14 cellular contexts compared by ENCODE assay signal in the genomic region with DNA sequence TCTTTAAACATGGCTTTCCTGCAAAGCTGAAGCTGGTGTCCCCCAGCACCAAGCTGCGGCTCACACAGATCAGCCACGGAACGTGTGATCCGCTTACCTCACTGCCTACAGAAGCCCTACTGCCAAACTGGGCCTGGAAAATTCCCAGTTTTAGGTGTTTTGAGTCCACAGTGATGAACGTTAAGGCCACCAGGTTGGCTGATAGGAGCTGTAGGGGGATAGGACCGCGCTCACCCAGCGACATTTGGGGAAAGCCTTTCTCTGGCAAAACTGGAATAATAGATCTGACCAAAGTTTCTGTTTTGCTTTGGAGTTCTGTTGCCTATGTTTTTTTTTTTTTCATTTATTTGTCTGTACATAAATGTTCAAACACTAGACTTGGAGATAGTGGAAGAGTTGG. TPM values are rescaled to one million over a fixed set of nuclear protein-coding genes. Genes with fewer than 3 reads are reported as not detected.
DNase-seq lines count a peak whose midpoint lies in the region; ATAC-seq lines count a peak whose summit lies in the region.
"Had no signal": no experiment of that assay in that cellular context is flagged by ENCODE, and none has a peak within 500 bp of the region (broad histone marks: within the 10 kb centered on the region; RNA-seq: fewer than 3 reads in every experiment).

No MANE protein-coding gene starts in this region.

- peaks cover 14% of the 10 kb centered on the region for H3K36me3 Mint-ChIP-seq in activated CD4-positive, alpha-beta T cell treated with anti-CD3 and anti-CD28 coated beads, Interleukin-2, amount 10 ng/mL, durations not matched to agents 24 days and 14 days (ENCODE audit: low read depth)
- peaks cover 3% of the 10 kb centered on the region for H3K36me3 Mint-ChIP-seq in T-helper 17 cell (ENCODE audit: low read depth)
- H3K36me3 Mint-ChIP-seq in stimulated activated naive B cell treated with anti-CD40 and anti-IgM and Interleukin-4, amounts not matched to agents 10 μg/mL and 1 μg/mL and 100 μg/mL, for 72 hours, result peaks cover 9 to 38% of the 10 kb centered on the region in 2 donors

- H3K27ac ChIP-seq in SJCRH30, result no peak overlapping the region
- H3K27ac ChIP-seq: 22Rv1, BLaER1 had no signal

- H3K4me3 ChIP-seq in SJCRH30, result no peak overlapping the region
- H3K4me3 ChIP-seq: BLaER1, GM23338 had no signal

- peak overlapping the region; percentile 40 for H3K27ac Mint-ChIP-seq in activated CD4-positive, alpha-beta T cell treated with anti-CD3 and anti-CD28 coated beads, Interleukin-2, amount 10 ng/mL, durations not matched to agents 24 days and 14 days
- H3K27ac Mint-ChIP-seq in T-helper 17 cell, result peak overlapping the region; percentile 74
- H3K27ac Mint-ChIP-seq in stimulated activated naive B cell treated with anti-CD40 and anti-IgM and Interleukin-4, amounts not matched to agents 10 μg/mL and 1 μg/mL and 100 μg/mL, for 72 hours, result peak overlapping the region; percentile 9
- H3K27ac Mint-ChIP-seq: GM23338 had no signal

- H3K27me3 Mint-ChIP-seq in activated CD4-positive, alpha-beta T cell treated with anti-CD3 and anti-CD28 coated beads, Interleukin-2, amount 10 ng/mL, durations not matched to agents 24 days and 14 days, result no peaks in the 10 kb centered on the region
- no peaks in the 10 kb centered on the region for H3K27me3 Mint-ChIP-seq in T-helper 17 cell
- no peaks in the 10 kb centered on the region for H3K27me3 Mint-ChIP-seq in stimulated activated naive B cell treated with anti-CD40 and anti-IgM and Interleukin-4, amounts not matched to agents 10 μg/mL and 1 μg/mL and 100 μg/mL, for 72 hours

- no peaks in the 10 kb centered on the region for H3K9me3 Mint-ChIP-seq in activated CD4-positive, alpha-beta T cell treated with anti-CD3 and anti-CD28 coated beads, Interleukin-2, amount 10 ng/mL, durations not matched to agents 24 days and 14 days
- H3K9me3 Mint-ChIP-seq in stimulated activated naive B cell treated with anti-CD40 and anti-IgM and Interleukin-4, amounts not matched to agents 10 μg/mL and 1 μg/mL and 100 μg/mL, for 72 hours, result no peaks in the 10 kb centered on the region
- H3K9me3 Mint-ChIP-seq: GM23338 had no signal

- DNase-seq in activated CD4-positive, alpha-beta T cell treated with anti-CD3 and anti-CD28 coated beads, Interleukin-2, amount 10 ng/mL, durations not matched to agents 24 days and 14 days, result no peak
- no peak for DNase-seq in activated CD4-positive, alpha-beta T cell treated with anti-CD3 and anti-CD28 coated beads, Interleukin-2, amount 50 U/mL, for 48 hours
- no peak for DNase-seq in T-helper 17 cell
- peak; percentile 69 for DNase-seq in mesenteric fat pad (ENCODE audit: low spot score)
- DNase-seq in stimulated activated naive B cell treated with anti-CD40 and anti-IgM and Interleukin-4, amounts not matched to agents 10 μg/mL and 1 μg/mL and 100 μg/mL, for 72 hours, result no peak
- no peak for DNase-seq in SJCRH30
- no peak for DNase-seq in medulla oblongata (ENCODE audit: extremely low spot score)
- no peak for DNase-seq in AG20443 (ENCODE audit: low spot score)
- DNase-seq: AML-193, DMS53, H7 had no signal

- no peaks in the 10 kb centered on the region for H3K4me1 ChIP-seq in SJCRH30

- H3K4me1 Mint-ChIP-seq in activated CD4-positive, alpha-beta T cell treated with anti-CD3 and anti-CD28 coated beads, Interleukin-2, amount 10 ng/mL, durations not matched to agents 24 days and 14 days, result peaks cover 6% of the 10 kb centered on the region
- H3K4me1 Mint-ChIP-seq in T-helper 17 cell, result peaks cover 6% of the 10 kb centered on the region
- peaks cover 7 to 9% of the 10 kb centered on the region in 2 donors for H3K4me1 Mint-ChIP-seq in stimulated activated naive B cell treated with anti-CD40 and anti-IgM and Interleukin-4, amounts not matched to agents 10 μg/mL and 1 μg/mL and 100 μg/mL, for 72 hours

- intact Hi-C loops in activated CD4-positive, alpha-beta T cell treated with anti-CD3 and anti-CD28 coated beads, Interleukin-2, amount 10 ng/mL, durations not matched to agents 24 days and 14 days (cut with micrococcal nuclease), result no loop called here

- H3K27me3 ChIP-seq in SJCRH30, result no peaks in the 10 kb centered on the region
- H3K27me3 ChIP-seq: BLaER1 had no signal

- ATAC-seq in T-helper 17 cell, result no peak
- no peak for ATAC-seq in stimulated activated naive B cell treated with anti-CD40 and anti-IgM and Interleukin-4, amounts not matched to agents 10 μg/mL and 1 μg/mL and 100 μg/mL, for 72 hours (replicated peaks)
- ATAC-seq: GM23338 had no signal

- H3K4me3 Mint-ChIP-seq in activated CD4-positive, alpha-beta T cell treated with anti-CD3 and anti-CD28 coated beads, Interleukin-2, amount 10 ng/mL, durations not matched to agents 24 days and 14 days, result no peak overlapping the region
- H3K4me3 Mint-ChIP-seq in T-helper 17 cell, result no peak overlapping the region
- no peak overlapping the region for H3K4me3 Mint-ChIP-seq in stimulated activated naive B cell treated with anti-CD40 and anti-IgM and Interleukin-4, amounts not matched to agents 10 μg/mL and 1 μg/mL and 100 μg/mL, for 72 hours
- H3K4me3 Mint-ChIP-seq: GM23338 had no signal

- H3K9me3 ChIP-seq in T-helper 17 cell (ENCODE audit: control insufficient read depth, low read length, poor library complexity, severe bottlenecking), result no peaks in the 10 kb centered on the region
- H3K9me3 ChIP-seq in SJCRH30 (replicated peaks), result no peaks in the 10 kb centered on the region
- H3K9me3 ChIP-seq: BLaER1 had no signal

- H3K36me3 ChIP-seq in SJCRH30, result 0 out of 2 replicates have a peak, but pooled peaks cover 2% of the 10 kb centered on the region

RNA-seq across cellular contexts. Expression of a gene that starts 14.8 kb away (rescaled TPM):
- total RNA-seq in activated CD4-positive, alpha-beta T cell treated with anti-CD3 and anti-CD28 coated beads, Interleukin-2, amount 10 ng/mL, durations not matched to agents 24 days and 14 days, result 19.4 and 20.7 TPM in 2 replicates
- total RNA-seq in T-helper 17 cell (1 to 10 TPM; 1.6 to 2.4 TPM), mesenteric fat pad (0.71 TPM)
- 3.5 and 4.0 TPM in 2 replicates for total RNA-seq in SJCRH30 (2014; rRNA removed; shearing (Covaris generic))

RNA-seq across cellular contexts. Expression of a gene that starts 39.7 kb away (rescaled TPM):
- total RNA-seq in activated CD4-positive, alpha-beta T cell treated with anti-CD3 and anti-CD28 coated beads, Interleukin-2, amount 10 ng/mL, durations not matched to agents 24 days and 14 days, result 47.0 and 51.2 TPM in 2 replicates
- total RNA-seq in T-helper 17 cell, result 10 to 100 TPM; 44.1 to 54.6 TPM
- 26.4 TPM for total RNA-seq in mesenteric fat pad
- 19.9 and 28.1 TPM in 2 replicates for total RNA-seq in SJCRH30 (2014; rRNA removed; shearing (Covaris generic))

RNA-seq across cellular contexts. Expression of a gene that starts 39.8 kb away (rescaled TPM):
- total RNA-seq in activated CD4-positive, alpha-beta T cell treated with anti-CD3 and anti-CD28 coated beads, Interleukin-2, amount 10 ng/mL, durations not matched to agents 24 days and 14 days, result 28.1 and 32.4 TPM in 2 replicates
- total RNA-seq in T-helper 17 cell (10 to 100 TPM; 15.1 to 18.7 TPM), mesenteric fat pad (16.3 TPM)
- total RNA-seq in SJCRH30 (2014; rRNA removed; shearing (Covaris generic)), result 14.4 and 17.8 TPM in 2 replicates

Comparison
In these comparisons a context has a peak if more than half of its experiments do, and no peak if none do; other contexts are left out.
1. H3K27ac Mint-ChIP-seq: peak in every context shown above with its lines; median percentile 74 in T-helper 17 cell; 40 in activated CD4-positive, alpha-beta T cell treated with anti-CD3 and anti-CD28 coated beads, Interleukin-2, amount 10 ng/mL, durations not matched to agents 24 days and 14 days; 9 in stimulated activated naive B cell treated with anti-CD40 and anti-IgM and Interleukin-4, amounts not matched to agents 10 μg/mL and 1 μg/mL and 100 μg/mL, for 72 hours.